Comparison of ENCODE assay signal across 18 cellular contexts in the genomic region with DNA sequence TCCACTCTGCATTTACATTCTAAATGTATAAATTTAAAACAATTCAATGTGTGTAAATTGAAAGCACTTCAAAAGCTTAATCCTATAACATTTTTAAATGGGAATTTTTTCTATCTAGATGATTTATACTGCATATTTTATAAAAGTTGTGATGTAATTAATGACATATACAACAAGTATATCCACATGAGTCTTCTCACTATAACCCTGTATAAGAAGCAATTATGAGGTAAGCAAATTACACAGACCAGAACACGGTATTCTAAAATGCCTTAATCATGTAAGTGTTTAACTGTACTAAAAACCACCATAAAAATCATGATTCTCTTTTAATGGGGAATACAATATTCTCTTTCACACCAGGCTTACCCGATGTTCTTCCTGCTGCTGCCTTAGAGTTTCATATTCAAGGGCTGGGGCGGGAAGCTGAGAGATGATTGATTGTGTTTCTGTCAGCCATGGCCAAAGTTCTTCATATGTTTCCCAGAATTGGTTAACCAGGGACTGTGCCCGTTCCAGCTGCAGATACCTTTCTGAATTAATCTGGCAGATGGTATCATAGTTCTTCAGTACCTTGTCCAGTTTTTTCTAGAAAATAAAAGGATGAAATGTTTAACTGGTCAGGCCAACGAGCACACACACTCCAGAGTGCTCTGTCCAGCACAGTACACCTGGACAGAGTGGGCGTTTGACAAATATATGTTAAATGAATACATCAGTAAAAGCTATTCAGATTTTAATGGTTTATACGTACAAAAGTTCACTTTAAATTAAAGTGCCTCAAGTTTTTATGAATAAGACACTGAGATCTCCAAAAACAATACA.
DNase-seq lines count a peak whose midpoint lies in the region; ATAC-seq and TF ChIP-seq lines count a peak whose summit lies in the region.
"Had no signal": no experiment of that assay in that cellular context is flagged by ENCODE, and none has a peak within 500 bp of the region (broad histone marks: within the 10 kb centered on the region; RNA-seq: fewer than 3 reads in every experiment).

No MANE protein-coding gene starts in this region.

- WGBS in liver = 31% methylated on average over 7 of the region's 7 CpGs
- WGBS in upper lobe of left lung, 2 donors = 66 to 76% methylated on average over 7 of the region's 7 CpGs

- H3K27ac ChIP-seq in breast epithelium = no peak overlapping the region
- peak overlapping the region; percentile 63 to 72 for H3K27ac ChIP-seq in liver (ENCODE audit: low read depth in 1 of 2, low read length in 2 of 2)
- peak overlapping the region in 3 of 4 donors; percentile 44 to 53 (median 45) for H3K27ac ChIP-seq in upper lobe of left lung
- no peak overlapping the region for H3K27ac ChIP-seq in CD8-positive, alpha-beta T cell (ENCODE audit: low read depth, low read length)
- H3K27ac ChIP-seq: epithelial cell of prostate, left lung, psoas muscle had no signal

- DNase-seq in MCF 10A (ENCODE audit: unreplicated experiment) (no peak), breast epithelium (ENCODE audit: low spot score in 2 of 2) (no peak), SHP77 (lab: John Stamatoyannopoulos, UW) (peak; percentile 49 to 77), upper lobe of left lung (no peak), germinal center (ENCODE audit: low spot score) (no peak)
- no peak for DNase-seq in activated naive CD8-positive, alpha-beta T cell treated with anti-CD3 and anti-CD28 coated beads for 36 hours
- no peak for DNase-seq in CD8-positive, alpha-beta T cell
- DNase-seq: amygdala; GF-D8; hypothalamus; left lung; MG63; naive thymus-derived CD4-positive, alpha-beta T cell; psoas muscle; substantia nigra had no signal

- intact Hi-C loops in MCF 10A (cut with micrococcal nuclease) = no loop called here
- intact Hi-C loops in breast epithelium (cut with DNase I; ENCODE audit: low total_unique reads) = no loop called here
- intact Hi-C loops in CD8-positive, alpha-beta T cell (cut with DNase I, micrococcal nuclease) = no loop called here

- peak overlapping the region; percentile 44 for H3K27ac Mint-ChIP-seq in MCF 10A (ENCODE audit: low read depth, unreplicated experiment)
- no peak overlapping the region for H3K27ac Mint-ChIP-seq in activated naive CD8-positive, alpha-beta T cell treated with anti-CD3 and anti-CD28 coated beads for 36 hours
- H3K27ac Mint-ChIP-seq in CD8-positive, alpha-beta T cell = no peak overlapping the region
- H3K27ac Mint-ChIP-seq: activated T-helper 2 cell treated with anti-CD3 and anti-CD28 coated beads, Interferon-gamma antibody, Interleukin-2, Interleukin-4, amounts not matched to agents 10 μg/mL and 5 μg/mL and 100 μg/mL, durations not matched to agents 14 hours and 24 hours and 36 hours; naive thymus-derived CD4-positive, alpha-beta T cell had no signal

- TF ChIP-seq POLR2A in breast epithelium (IDR thresholded peaks at IDR 0.05) (no peak), upper lobe of left lung (IDR thresholded peaks at IDR 0.05) (no peak)

- no peaks in the 10 kb centered on the region for H3K9me3 ChIP-seq in breast epithelium
- H3K9me3 ChIP-seq in liver (ENCODE audit: control insufficient read depth in 4 of 4, low read length in 3 of 4) = no peaks in the 10 kb centered on the region
- no peaks in the 10 kb centered on the region for H3K9me3 ChIP-seq in upper lobe of left lung
- H3K9me3 ChIP-seq in CD8-positive, alpha-beta T cell (ENCODE audit: low read length) = no peaks in the 10 kb centered on the region
- H3K9me3 ChIP-seq: left lung, MG63, psoas muscle had no signal

- peak overlapping the region in 1 of 2 donors; percentile 33 for H3K9ac ChIP-seq in liver (ENCODE audit: low read depth in 1 of 2, low read length in 2 of 2)

- CTCF ChIA-PET in MCF 10A (lab: Yijun Ruan, JAX) = interaction anchor here (0.7 kb wide), 1 partner anchor 24 kb away, joined by 3 read pairs; no protein-coding TSS in a partner anchor
- CTCF ChIA-PET in CD8-positive, alpha-beta T cell (lab: Charles Lee) = no interaction called here

- TF ChIP-seq RAD21 in liver (IDR thresholded peaks at IDR 0.05) = peak; percentile 15 to 26

- TF ChIP-seq CTCF in MCF 10A (IDR thresholded peaks at IDR 0.05; ENCODE audit: unreplicated experiment) (no peak), breast epithelium (IDR thresholded peaks at IDR 0.05) (no peak), liver (IDR thresholded peaks at IDR 0.05; ENCODE audit: low read depth, low read length, missing input control) (no peak), upper lobe of left lung (IDR thresholded peaks at IDR 0.05) (no peak)
- TF ChIP-seq CTCF in CD8-positive, alpha-beta T cell (IDR thresholded peaks at IDR 0.05) = no peak

- POLR2A ChIA-PET in MCF 10A (lab: Yijun Ruan, JAX) = interaction anchor here (0.9 kb wide), 1 partner anchor 27 kb away, joined by 4 read pairs; no protein-coding TSS in a partner anchor
- POLR2A ChIA-PET in CD8-positive, alpha-beta T cell (lab: Charles Lee) = no interaction called here

- no peaks in the 10 kb centered on the region for H3K36me3 ChIP-seq in breast epithelium
- peaks cover 1 to 13% (median 3%) of the 10 kb centered on the region in 4 donors for H3K36me3 ChIP-seq in liver (ENCODE audit: control insufficient read depth in 4 of 4, insufficient read depth in 3 of 4, low read depth in 1 of 4, low read length in 3 of 4)
- peaks cover 0 to 52% (median 0%) of the 10 kb centered on the region in 4 donors for H3K36me3 ChIP-seq in upper lobe of left lung
- no peaks in the 10 kb centered on the region for H3K36me3 ChIP-seq in CD8-positive, alpha-beta T cell (ENCODE audit: insufficient read depth, low read length)

- peaks cover 6% of the 10 kb centered on the region for H3K4me1 Mint-ChIP-seq in MCF 10A (ENCODE audit: insufficient read depth, unreplicated experiment)
- no peaks in the 10 kb centered on the region for H3K4me1 Mint-ChIP-seq in activated naive CD8-positive, alpha-beta T cell treated with anti-CD3 and anti-CD28 coated beads for 36 hours
- no peaks in the 10 kb centered on the region for H3K4me1 Mint-ChIP-seq in CD8-positive, alpha-beta T cell (ENCODE audit: low read depth)

- peaks cover 94% of the 10 kb centered on the region for H3K36me3 Mint-ChIP-seq in MCF 10A (ENCODE audit: insufficient read depth, unreplicated experiment)
- H3K36me3 Mint-ChIP-seq in activated naive CD8-positive, alpha-beta T cell treated with anti-CD3 and anti-CD28 coated beads for 36 hours = no peaks in the 10 kb centered on the region
- H3K36me3 Mint-ChIP-seq in CD8-positive, alpha-beta T cell = no peaks in the 10 kb centered on the region

- H3K27me3 Mint-ChIP-seq in MCF 10A (ENCODE audit: insufficient read depth, unreplicated experiment) = no peaks in the 10 kb centered on the region
- H3K27me3 Mint-ChIP-seq in activated naive CD8-positive, alpha-beta T cell treated with anti-CD3 and anti-CD28 coated beads for 36 hours = peaks cover 9% of the 10 kb centered on the region
- no peaks in the 10 kb centered on the region for H3K27me3 Mint-ChIP-seq in CD8-positive, alpha-beta T cell (ENCODE audit: low read depth)

- H3K9me3 Mint-ChIP-seq in MCF 10A (ENCODE audit: unreplicated experiment) = no peaks in the 10 kb centered on the region
- peaks cover 4% of the 10 kb centered on the region for H3K9me3 Mint-ChIP-seq in activated naive CD8-positive, alpha-beta T cell treated with anti-CD3 and anti-CD28 coated beads for 36 hours
- peaks cover 14% of the 10 kb centered on the region for H3K9me3 Mint-ChIP-seq in CD8-positive, alpha-beta T cell
- H3K9me3 Mint-ChIP-seq: activated T-helper 2 cell treated with anti-CD3 and anti-CD28 coated beads, Interferon-gamma antibody, Interleukin-2, Interleukin-4, amounts not matched to agents 10 μg/mL and 5 μg/mL and 100 μg/mL, durations not matched to agents 14 hours and 24 hours and 36 hours had no signal

- no peak for ATAC-seq in upper lobe of left lung (ENCODE audit: low FRiP score in 2 of 2)
- no peak for ATAC-seq in CD8-positive, alpha-beta T cell
- ATAC-seq: left lung; naive thymus-derived CD4-positive, alpha-beta T cell had no signal

- H3K4me1 ChIP-seq in breast epithelium (no peaks in the 10 kb centered on the region), liver (ENCODE audit: control insufficient read depth in 4 of 4, insufficient read depth in 4 of 4, low read length in 3 of 4) (peaks cover 17 to 64% (median 59%) of the 10 kb centered on the region in 4 donors), upper lobe of left lung (peaks cover 0 to 19% (median 6%) of the 10 kb centered on the region in 4 donors)
- H3K4me1 ChIP-seq in CD8-positive, alpha-beta T cell (ENCODE audit: insufficient read depth, low read length) = no peaks in the 10 kb centered on the region
- H3K4me1 ChIP-seq: psoas muscle had no signal

- BruUV-seq in MCF 10A (replicated peaks; lab: Mats Ljungman, UMichigan) = no TSS peak

- H3K4me3 ChIP-seq in breast epithelium (no peak overlapping the region), liver (ENCODE audit: low read depth in 1 of 3, low read length in 3 of 3) (no peak overlapping the region), upper lobe of left lung (no peak overlapping the region)
- H3K4me3 ChIP-seq in CD8-positive, alpha-beta T cell (ENCODE audit: low read depth, low read length) = no peak overlapping the region
- H3K4me3 ChIP-seq: left lung, MG63, psoas muscle had no signal

- H3K4me3 Mint-ChIP-seq in MCF 10A (ENCODE audit: unreplicated experiment) = no peak overlapping the region
- no peak overlapping the region for H3K4me3 Mint-ChIP-seq in activated naive CD8-positive, alpha-beta T cell treated with anti-CD3 and anti-CD28 coated beads for 36 hours
- no peak overlapping the region for H3K4me3 Mint-ChIP-seq in CD8-positive, alpha-beta T cell
- H3K4me3 Mint-ChIP-seq: naive thymus-derived CD4-positive, alpha-beta T cell had no signal

- no peaks in the 10 kb centered on the region for H3K27me3 ChIP-seq in breast epithelium
- H3K27me3 ChIP-seq in liver (ENCODE audit: control insufficient read depth in 4 of 4, insufficient read depth in 4 of 4, low read length in 3 of 4) = no peaks in the 10 kb centered on the region
- no peaks in the 10 kb centered on the region for H3K27me3 ChIP-seq in upper lobe of left lung
- H3K27me3 ChIP-seq in CD8-positive, alpha-beta T cell (ENCODE audit: insufficient read depth, low read length) = no peaks in the 10 kb centered on the region
- H3K27me3 ChIP-seq: left lung, MG63 had no signal

- TF ChIP-seq EP300 in upper lobe of left lung (IDR thresholded peaks at IDR 0.05) = no peak

TF ChIP-seq in liver, 16 proteins besides CTCF, POLR2A, EP300 and RAD21 (continues in another document):
- TF ChIP-seq, protein P1, sequence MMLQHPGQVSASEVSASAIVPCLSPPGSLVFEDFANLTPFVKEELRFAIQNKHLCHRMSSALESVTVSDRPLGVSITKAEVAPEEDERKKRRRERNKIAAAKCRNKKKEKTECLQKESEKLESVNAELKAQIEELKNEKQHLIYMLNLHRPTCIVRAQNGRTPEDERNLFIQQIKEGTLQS (IDR thresholded peaks at IDR 0.05) = no peak
- TF ChIP-seq EGR1 (IDR thresholded peaks at IDR 0.05; ENCODE audit: low read depth in 2 of 2) = no peak
- peak; percentile 26 for TF ChIP-seq HNF4G (IDR thresholded peaks at IDR 0.05)
- TF ChIP-seq, protein P2, sequence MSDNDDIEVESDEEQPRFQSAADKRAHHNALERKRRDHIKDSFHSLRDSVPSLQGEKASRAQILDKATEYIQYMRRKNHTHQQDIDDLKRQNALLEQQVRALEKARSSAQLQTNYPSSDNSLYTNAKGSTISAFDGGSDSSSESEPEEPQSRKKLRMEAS (IDR thresholded peaks at IDR 0.05) = peak; percentile 29
- TF ChIP-seq SP1 (IDR thresholded peaks at IDR 0.05) = peak; percentile 46
- TF ChIP-seq RXRA (IDR thresholded peaks at IDR 0.05) = peak; percentile 30 to 45

Comparison
In these comparisons a context has a peak if more than half of its experiments do, and no peak if none do; other contexts are left out.
1. DNase-seq: peak in SHP77 (2 of 2); none in MCF 10A (single experiment), breast epithelium (0 of 2), upper lobe of left lung (0 of 2), activated naive CD8-positive, alpha-beta T cell treated with anti-CD3 and anti-CD28 coated beads for 36 hours (single experiment), germinal center (single experiment) and CD8-positive, alpha-beta T cell (0 of 7).
2. H3K27ac ChIP-seq: peak in liver (2 of 2) and upper lobe of left lung (3 of 4); none in breast epithelium (0 of 2) and CD8-positive, alpha-beta T cell (single experiment).